Comparison of ENCODE assay signal across 16 cellular contexts in the genomic region with DNA sequence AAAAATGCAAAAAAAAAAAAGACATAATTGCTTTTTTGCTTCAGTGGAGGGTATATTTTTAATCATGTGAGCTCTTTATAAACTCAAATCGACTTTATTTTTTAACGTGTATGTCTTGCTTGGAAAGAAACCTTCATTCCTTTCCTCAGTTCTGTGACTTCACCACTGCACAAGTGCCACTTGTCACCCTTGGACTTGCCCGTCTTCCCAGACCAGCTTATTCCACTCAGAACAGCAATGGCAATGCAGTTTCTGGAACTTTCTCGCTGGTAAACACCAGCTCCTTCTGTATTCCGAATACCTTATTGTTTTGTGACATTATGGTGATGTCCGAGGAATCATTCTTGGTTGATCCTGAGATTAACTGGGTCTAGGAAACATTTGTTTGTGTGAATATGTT.
DNase-seq lines count a peak whose midpoint lies in the region; ATAC-seq, FAIRE-seq and TF ChIP-seq lines count a peak whose summit lies in the region.
"Had no signal": no experiment of that assay in that cellular context is flagged by ENCODE, and none has a peak within 500 bp of the region (broad histone marks: within the 10 kb centered on the region; RNA-seq: fewer than 3 reads in every experiment).

No MANE protein-coding gene starts in this region.

- no peaks in the 10 kb centered on the region for H3K9me3 Mint-ChIP-seq in nephron

- H3K36me3 Mint-ChIP-seq in nephron (ENCODE audit: low read depth): no peaks in the 10 kb centered on the region
- H3K36me3 Mint-ChIP-seq: CD8-positive, alpha-beta T cell had no signal

- no peaks in the 10 kb centered on the region for H3K27me3 Mint-ChIP-seq in nephron (ENCODE audit: low read depth)

- no peaks in the 10 kb centered on the region for H3F3A ChIP-seq in Loucy (ENCODE audit: low read depth)

- no peak for DNase-seq in D721Med (ENCODE audit: insufficient read length, low spot score)
- DNase-seq in kidney: no peak
- no peak for DNase-seq in RWPE1 (ENCODE audit: low spot score)
- no peak for DNase-seq in SIG-M5 (lab: John Stamatoyannopoulos, UW)
- no peak for DNase-seq in T-helper 1 cell
- DNase-seq: CD8-positive, alpha-beta T cell; SW 1271 had no signal

- H3K36me3 ChIP-seq in Loucy (ENCODE audit: insufficient read depth, low read length): no peaks in the 10 kb centered on the region
- H3K36me3 ChIP-seq in kidney (ENCODE audit: control insufficient read depth in 1 of 2, insufficient read depth in 2 of 2, low read length in 2 of 2): no peaks in the 10 kb centered on the region
- H3K36me3 ChIP-seq: BLaER1 treated with 17β-estradiol and CSF1 and Interleukin-3, amounts not matched to agents 10 nM and 100 nM; SJCRH30 had no signal

- no peaks in the 10 kb centered on the region; the same call in 1 of the 2 replicates for H3K9me3 ChIP-seq in Loucy (ENCODE audit: insufficient read depth, low read depth, low read length)
- H3K9me3 ChIP-seq in kidney (ENCODE audit: control insufficient read depth in 1 of 2, low read length in 2 of 2): no peaks in the 10 kb centered on the region
- H3K9me3 ChIP-seq: BLaER1 treated with 17β-estradiol and CSF1 and Interleukin-3, amounts not matched to agents 10 nM and 100 nM; SJCRH30 had no signal

- H3K4me1 ChIP-seq in Loucy (ENCODE audit: insufficient read depth, low read length, poor library complexity, severe bottlenecking) (no peaks in the 10 kb centered on the region), kidney (ENCODE audit: control insufficient read depth in 1 of 2, insufficient read depth in 1 of 2, low read depth in 1 of 2, low read length in 2 of 2) (peaks cover 0 to 9% of the 10 kb centered on the region in 2 donors)
- H3K4me1 ChIP-seq: SJCRH30 had no signal

- H3K27ac ChIP-seq in kidney (ENCODE audit: low read depth in 2 of 2, low read length in 2 of 2): no peak overlapping the region
- no peak overlapping the region for H3K27ac ChIP-seq in RWPE1
- H3K27ac ChIP-seq: BLaER1 treated with 17β-estradiol and CSF1 and Interleukin-3, amounts not matched to agents 10 nM and 100 nM; PC-9; SJCRH30 had no signal

- peaks cover 26% of the 10 kb centered on the region for H3K4me1 Mint-ChIP-seq in nephron

- FAIRE-seq in D721Med (lab: Jason Lieb, UNC) (peak; percentile 86), kidney (lab: Jason Lieb, UNC) (no peak)
- FAIRE-seq: G401.6, HepG2 had no signal

- H2AFZ ChIP-seq in Loucy (ENCODE audit: low read length): 0 out of 2 replicates have a peak overlapping the region, but pooled peaks have one; percentile 7
- H2AFZ ChIP-seq: PC-9 had no signal

- peak overlapping the region; percentile 79 to 90 (median 83) for H3K27ac Mint-ChIP-seq in nephron
- H3K27ac Mint-ChIP-seq: CD8-positive, alpha-beta T cell had no signal

- H3K9ac ChIP-seq in Loucy (ENCODE audit: low read depth, low read length, poor library complexity, severe bottlenecking): no peak overlapping the region
- peak overlapping the region in 1 of 2 donors; percentile 34 for H3K9ac ChIP-seq in kidney (ENCODE audit: low read length in 2 of 2)
- H3K9ac ChIP-seq: BLaER1 treated with 17β-estradiol and CSF1 and Interleukin-3, amounts not matched to agents 10 nM and 100 nM had no signal

- POLR2A ChIA-PET in RWPE1 (lab: Yijun Ruan, JAX; ENCODE audit: low non-redundant PET): no interaction called here

- no peak overlapping the region for H3K4me3 ChIP-seq in Loucy (ENCODE audit: low read length, poor library complexity, severe bottlenecking)
- peak overlapping the region; percentile 7 to 40 for H3K4me3 ChIP-seq in kidney (ENCODE audit: low read length in 2 of 2)
- H3K4me3 ChIP-seq: BLaER1 treated with 17β-estradiol and CSF1 and Interleukin-3, amounts not matched to agents 10 nM and 100 nM; PC-9; SJCRH30 had no signal

- H4K20me1 ChIP-seq in Loucy (ENCODE audit: insufficient read depth, low read length, poor library complexity, severe bottlenecking): no peaks in the 10 kb centered on the region
- H4K20me1 ChIP-seq: BLaER1 treated with 17β-estradiol and CSF1 and Interleukin-3, amounts not matched to agents 10 nM and 100 nM had no signal

- no peaks in the 10 kb centered on the region for H3K27me3 ChIP-seq in Loucy (ENCODE audit: insufficient read depth, low read length, poor library complexity, severe bottlenecking)
- H3K27me3 ChIP-seq: BLaER1 treated with 17β-estradiol and CSF1 and Interleukin-3, amounts not matched to agents 10 nM and 100 nM; SJCRH30 had no signal

- intact Hi-C loops in kidney (cut with DNase I): no loop called here

- no peaks in the 10 kb centered on the region for H3K9me2 ChIP-seq in Loucy (replicated peaks; ENCODE audit: low read depth, low read length)

- H3K4me2 ChIP-seq in Loucy (ENCODE audit: low read depth, low read length, poor library complexity, severe bottlenecking): no peak overlapping the region
- H3K4me2 ChIP-seq: BLaER1 treated with 17β-estradiol and CSF1 and Interleukin-3, amounts not matched to agents 10 nM and 100 nM; PC-9 had no signal

- CTCF ChIA-PET in RWPE1 (lab: Yijun Ruan, JAX): interaction anchor here (0.5 to 1.3 kb wide), 3 partner anchors 21 to 1791 kb away, joined by 3 to 4 read pairs (median 4); no protein-coding TSS in a partner anchor

- H3K4me3 Mint-ChIP-seq in nephron: no peak overlapping the region
- H3K4me3 Mint-ChIP-seq: CD8-positive, alpha-beta T cell had no signal

- no peaks in the 10 kb centered on the region for H3K79me2 ChIP-seq in Loucy (ENCODE audit: insufficient read depth, low read length)

- no peak for ATAC-seq in GM19467 (IDR thresholded peaks at IDR 0.05; ENCODE audit: unreplicated experiment)
- ATAC-seq: CD8-positive, alpha-beta T cell; HCT116 had no signal

- TF ChIP-seq CTCF in D721Med (IDR thresholded peaks at IDR 0.05; ENCODE audit: insufficient read depth, missing control alignments) (no peak), Loucy (conservative IDR thresholded peaks at IDR 0.05; ENCODE audit: low read length) (no peak), kidney (IDR thresholded peaks at IDR 0.05; ENCODE audit: borderline replicate concordance, extremely low read depth, insufficient read depth) (no peak), nephron (IDR thresholded peaks at IDR 0.05; ENCODE audit: unreplicated experiment in 3 of 3) (no peak), RWPE1 (conservative IDR thresholded peaks at IDR 0.05; ENCODE audit: low read depth) (no peak)
